ENCODE assay signal across 14 cellular contexts in the genomic region with DNA sequence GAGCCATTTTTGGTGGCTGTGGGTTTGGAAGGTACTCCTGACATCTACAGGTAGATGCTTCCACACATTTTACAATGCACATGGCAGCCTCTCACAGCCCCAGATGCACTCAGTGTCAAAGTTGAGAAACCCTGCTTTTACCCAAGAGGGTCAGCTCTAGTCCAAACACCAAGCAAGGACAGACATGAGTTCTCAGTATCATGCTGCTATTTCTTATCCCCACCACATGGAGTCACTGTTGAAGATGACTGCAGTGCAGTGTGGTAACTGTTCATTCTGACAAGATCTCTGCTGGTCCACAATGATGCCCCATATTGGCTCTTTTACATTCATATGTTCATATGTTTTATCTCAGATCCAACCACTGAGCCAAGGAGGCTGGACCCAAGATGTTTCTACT. TPM values are rescaled to one million over a fixed set of nuclear protein-coding genes. Genes with fewer than 3 reads are reported as not detected.
"Had no signal": no experiment of that assay in that cellular context is flagged by ENCODE, and none has a peak within 500 bp of the region (broad histone marks: within the 10 kb centered on the region; RNA-seq: fewer than 3 reads in every experiment).

No MANE protein-coding gene starts in this region.

- H3K4me1 Mint-ChIP-seq: activated CD4-positive, alpha-beta T cell treated with anti-CD3 and anti-CD28 coated beads, Interleukin-2, amount 10 ng/mL, durations not matched to agents 7 days and 5 days; natural killer cell; stimulated activated effector memory CD8-positive, alpha-beta T cell treated with anti-CD3 and anti-CD28 coated beads, Interleukin-12 subunit alpha, Interleukin-12 subunit beta, amount 100 ng/mL, for 72 hours had no signal

- ATAC-seq: natural killer cell; stimulated activated effector memory CD8-positive, alpha-beta T cell treated with anti-CD3 and anti-CD28 coated beads, Interleukin-12 subunit alpha, Interleukin-12 subunit beta, amount 100 ng/mL, for 72 hours had no signal

- H3K27me3 Mint-ChIP-seq: activated CD4-positive, alpha-beta T cell treated with anti-CD3 and anti-CD28 coated beads, Interleukin-2, amount 10 ng/mL, durations not matched to agents 7 days and 5 days; dendritic cell treated with granulocyte-macrophage colony-stimulating factor and Interleukin-4, amounts not matched to agents 40 ng/mL and 50 ng/mL, for 4 days had no signal

- DNase-seq: activated CD4-positive, alpha-beta T cell treated with anti-CD3 and anti-CD28 coated beads, Interleukin-2, amount 10 ng/mL, durations not matched to agents 7 days and 5 days; activated gamma-delta T cell treated with Interleukin-2 at 50 U/mL for 16 hours; anterior cingulate cortex; cerebellar nuclear complex; effector memory CD4-positive, alpha-beta T cell; islet precursor cell; natural killer cell; nucleus accumbens; posterior cingulate gyrus; retina had no signal

- H3K27ac Mint-ChIP-seq: activated CD4-positive, alpha-beta T cell treated with anti-CD3 and anti-CD28 coated beads, Interleukin-2, amount 10 ng/mL, durations not matched to agents 7 days and 5 days; activated naive CD8-positive, alpha-beta T cell; dendritic cell treated with granulocyte-macrophage colony-stimulating factor and Interleukin-4, amounts not matched to agents 40 ng/mL and 50 ng/mL, for 4 days; natural killer cell; stimulated activated effector memory CD8-positive, alpha-beta T cell treated with anti-CD3 and anti-CD28 coated beads, Interleukin-12 subunit alpha, Interleukin-12 subunit beta, amount 100 ng/mL, for 72 hours had no signal

- H3K27ac ChIP-seq: thoracic aorta had no signal

- H3K9me3 Mint-ChIP-seq: activated CD4-positive, alpha-beta T cell treated with anti-CD3 and anti-CD28 coated beads, Interleukin-2, amount 10 ng/mL, durations not matched to agents 7 days and 5 days had no signal

- H3K36me3 ChIP-seq: thoracic aorta had no signal

- H3K36me3 Mint-ChIP-seq: activated naive CD8-positive, alpha-beta T cell; natural killer cell; stimulated activated effector memory CD8-positive, alpha-beta T cell treated with anti-CD3 and anti-CD28 coated beads, Interleukin-12 subunit alpha, Interleukin-12 subunit beta, amount 100 ng/mL, for 72 hours had no signal

- H3K4me3 ChIP-seq: thoracic aorta had no signal

- H3K4me3 Mint-ChIP-seq: activated CD4-positive, alpha-beta T cell treated with anti-CD3 and anti-CD28 coated beads, Interleukin-2, amount 10 ng/mL, durations not matched to agents 7 days and 5 days; activated naive CD8-positive, alpha-beta T cell; dendritic cell treated with granulocyte-macrophage colony-stimulating factor and Interleukin-4, amounts not matched to agents 40 ng/mL and 50 ng/mL, for 4 days; natural killer cell; stimulated activated effector memory CD8-positive, alpha-beta T cell treated with anti-CD3 and anti-CD28 coated beads, Interleukin-12 subunit alpha, Interleukin-12 subunit beta, amount 100 ng/mL, for 72 hours had no signal

- H3K9me3 ChIP-seq: thoracic aorta had no signal

RNA-seq across cellular contexts. Expression of gene SALL1, which starts 50.5 kb away (rescaled TPM):
- total RNA-seq: activated CD4-positive, alpha-beta T cell treated with anti-CD3 and anti-CD28 coated beads, Interleukin-2, amount 10 ng/mL, durations not matched to agents 7 days and 5 days; natural killer cell; thoracic aorta had no signal
